Comparison of ENCODE assay signal across 13 cellular contexts in genomic region chr5:107607656-107608368, GRCh38.
DNase-seq lines count a peak whose midpoint lies in the region; ATAC-seq and TF ChIP-seq lines count a peak whose summit lies in the region.
"Had no signal": no experiment of that assay in that cellular context is flagged by ENCODE, and none has a peak within 500 bp of the region (broad histone marks: within the 10 kb centered on the region; RNA-seq: fewer than 3 reads in every experiment).

No MANE protein-coding gene starts in this region.

- no peak overlapping the region for H2AK5ac ChIP-seq in H9 (ENCODE audit: insufficient read length, low read length)
- H2AK5ac ChIP-seq in mesendoderm (ENCODE audit: low read length) = no peak overlapping the region

- no peak overlapping the region for H3K56ac ChIP-seq in H9 (ENCODE audit: insufficient read length, low read depth, low read length)
- no peak overlapping the region for H3K56ac ChIP-seq in mesendoderm (ENCODE audit: low read length)

- no peak for DNase-seq in Calu3
- DNase-seq in H9 = no peak
- peak; percentile 24 for DNase-seq in mesendoderm
- no peak for DNase-seq in ovary
- no peak for DNase-seq in GM20000 (ENCODE audit: low spot score)
- DNase-seq: activated naive CD4-positive, alpha-beta T cell treated with Interleukin-2 at 50 U/mL for 16 hours; brain microvascular endothelial cell; effector memory CD8-positive, alpha-beta T cell; NCI-H1436; stimulated activated CD4-positive, alpha-beta T cell treated with anti-CD3 and anti-CD28 coated beads, Interleukin-4, amount 100 ng/mL, for 1 hour; WERI-Rb-1 had no signal

- H4K20me1 ChIP-seq in H9 (ENCODE audit: control insufficient read depth, insufficient read depth, insufficient read length) = no peaks in the 10 kb centered on the region

- H3K4me3 ChIP-seq in mesendoderm (ENCODE audit: low read length) = no peak overlapping the region
- no peak overlapping the region for H3K4me3 ChIP-seq in ovary

- no peaks in the 10 kb centered on the region for H3K23me2 ChIP-seq in H9 (ENCODE audit: insufficient read length, low read depth, low read length, poor library complexity, severe bottlenecking)

- peak overlapping the region; percentile 62 for H3K27ac Mint-ChIP-seq in Calu3 (ENCODE audit: unreplicated experiment)
- H3K27ac Mint-ChIP-seq in H9 = peak overlapping the region in 2 of 3 experiments; percentile 4 to 17; a peak in 2 of 7 replicates
- H3K27ac Mint-ChIP-seq: effector memory CD8-positive, alpha-beta T cell had no signal

- H4K8ac ChIP-seq in H9 (replicated peaks; ENCODE audit: insufficient read length, low read depth, low read length) (no peak overlapping the region), mesendoderm (ENCODE audit: low read depth, low read length) (no peak overlapping the region)

- BruUV-seq in Calu3 (replicated peaks; lab: Mats Ljungman, UMichigan) = no TSS peak

- no peak overlapping the region for H2BK12ac ChIP-seq in H9 (ENCODE audit: insufficient read length, low read depth, low read length)

- H4K5ac ChIP-seq in H9 (ENCODE audit: insufficient read length, low read depth, low read length) = no peak overlapping the region
- H4K5ac ChIP-seq in mesendoderm (ENCODE audit: low read length) = no peak overlapping the region

- H2BK120ac ChIP-seq in H9 (ENCODE audit: low read depth, low read length, poor library complexity, severe bottlenecking) (no peak overlapping the region), mesendoderm (ENCODE audit: low read depth, low read length) (no peak overlapping the region)

- ATAC-seq in GM18870 (IDR thresholded peaks at IDR 0.05; ENCODE audit: unreplicated experiment) = no peak
- ATAC-seq: effector memory CD8-positive, alpha-beta T cell had no signal

- peaks cover 83% of the 10 kb centered on the region for H3K4me1 Mint-ChIP-seq in Calu3 (ENCODE audit: low read depth, unreplicated experiment)
- H3K4me1 Mint-ChIP-seq in H9 = peaks cover 64 to 73% of the 10 kb centered on the region in 2 experiments

- no peak overlapping the region for H3K4ac ChIP-seq in H9 (ENCODE audit: low read depth, low read length)
- H3K4ac ChIP-seq in mesendoderm (ENCODE audit: low read depth, low read length) = no peak overlapping the region

- H2BK15ac ChIP-seq in H9 (ENCODE audit: low read depth, low read length) (no peak overlapping the region; the same call in 1 of the 2 replicates), mesendoderm (replicated peaks; ENCODE audit: low read depth) (no peak overlapping the region)

- no peaks in the 10 kb centered on the region for H3K36me3 ChIP-seq in mesendoderm (ENCODE audit: control insufficient read depth, insufficient read depth, low read length)
- H3K36me3 ChIP-seq in ovary = no peaks in the 10 kb centered on the region
- H3K36me3 ChIP-seq: brain microvascular endothelial cell, WERI-Rb-1 had no signal

- H3K79me1 ChIP-seq in H9 (ENCODE audit: insufficient read depth, low read depth, low read length, poor library complexity, severe bottlenecking) (no peaks in the 10 kb centered on the region), mesendoderm (ENCODE audit: low read length) (peaks cover 10% of the 10 kb centered on the region)

- no peaks in the 10 kb centered on the region for H3K27me3 ChIP-seq in H9 (ENCODE audit: insufficient read depth, low read length)
- H3K27me3 ChIP-seq in mesendoderm (ENCODE audit: insufficient read depth, low read length, poor library complexity) = no peaks in the 10 kb centered on the region
- no peaks in the 10 kb centered on the region for H3K27me3 ChIP-seq in ovary
- H3K27me3 ChIP-seq: brain microvascular endothelial cell had no signal

- CTCF ChIA-PET in Calu3 (lab: Charles Lee) = interaction anchor here (0.6 to 1.6 kb wide), 3 partner anchors 8 to 36 kb away, joined by 3 to 5 read pairs (median 4); no protein-coding TSS in a partner anchor

- H2AFZ ChIP-seq in H9 (ENCODE audit: low read length) = no peak overlapping the region

- H3K4me2 ChIP-seq in H9 (ENCODE audit: insufficient read depth, insufficient read length, low read length) = no peak overlapping the region
- H3K4me2 ChIP-seq in mesendoderm (ENCODE audit: low read length) = no peak overlapping the region

- TF ChIP-seq EP300 in ovary (IDR thresholded peaks at IDR 0.05) = no peak

- H3K36me3 Mint-ChIP-seq in Calu3 (ENCODE audit: insufficient read depth, unreplicated experiment) (peaks cover 25% of the 10 kb centered on the region), H9 (ENCODE audit: insufficient read depth in 1 of 3, low read depth in 3 of 3) (no peaks in the 10 kb centered on the region)

- TF ChIP-seq CTCF in Calu3 (IDR thresholded peaks at IDR 0.05; ENCODE audit: unreplicated experiment) (no peak), H9 (conservative IDR thresholded peaks at IDR 0.05) (no peak; the same call in 2 of the 3 replicates), VCaP (conservative IDR thresholded peaks at IDR 0.05) (no peak), ovary (IDR thresholded peaks at IDR 0.05) (no peak), GM20000 (IDR thresholded peaks at IDR 0.05; ENCODE audit: extremely low read depth, missing control alignments) (no peak)

- no peak overlapping the region for H4K91ac ChIP-seq in H9 (ENCODE audit: insufficient read length, low read depth, low read length)

- H2BK5ac ChIP-seq in H9 (ENCODE audit: insufficient read length, low read length) (no peak overlapping the region), mesendoderm (ENCODE audit: low read length) (no peak overlapping the region)

- no peak overlapping the region for H3K14ac ChIP-seq in H9 (ENCODE audit: insufficient read depth, low read length)

- intact Hi-C loops in Calu3 (cut with micrococcal nuclease; ENCODE audit: unreplicated experiment) (loop anchor here (5.0 kb wide), 1 partner anchor 49 kb away; no protein-coding TSS in a partner anchor), ovary (cut with DNase I) (no loop called here)

- TF ChIP-seq POLR2A in ovary (IDR thresholded peaks at IDR 0.05) = no peak

- no peak overlapping the region for H3T11ph ChIP-seq in H9 (ENCODE audit: low read length)

- H3K79me2 ChIP-seq in H9 (ENCODE audit: insufficient read depth, low read length) (no peaks in the 10 kb centered on the region; the same call in 1 of the 2 replicates), mesendoderm (ENCODE audit: control insufficient read depth, insufficient read depth, low read length) (peaks cover 14% of the 10 kb centered on the region)

- H3K4me1 ChIP-seq in H9 (ENCODE audit: insufficient read depth, low read length) (0 out of 2 replicates have a peak, but pooled peaks cover 3% of the 10 kb centered on the region), mesendoderm (ENCODE audit: control insufficient read depth, low read depth, low read length) (peaks cover 8% of the 10 kb centered on the region), ovary (ENCODE audit: insufficient read depth) (no peaks in the 10 kb centered on the region)

- H3K27me3 Mint-ChIP-seq in Calu3 (ENCODE audit: unreplicated experiment) (no peaks in the 10 kb centered on the region), H9 (ENCODE audit: low read depth) (no peaks in the 10 kb centered on the region)

- H3K9me3 Mint-ChIP-seq in Calu3 (ENCODE audit: low read depth, unreplicated experiment) (no peaks in the 10 kb centered on the region), H9 (no peaks in the 10 kb centered on the region)
- H3K9me3 Mint-ChIP-seq: effector memory CD8-positive, alpha-beta T cell had no signal

- no CpG with 5 or more reads among the region's 9 CpGs for WGBS in H9 (ENCODE audit: extremely low coverage, insufficient read length, low lambda C conversion rate)
- WGBS in mesendoderm (ENCODE audit: extremely low coverage, insufficient coverage, low lambda C conversion rate) = no CpG with 5 or more reads among the region's 9 CpGs
- WGBS in ovary, 3 donors = 64 to 70% (median 66%) methylated on average over 9 of the region's 9 CpGs

- H3K4me3 Mint-ChIP-seq in Calu3 (ENCODE audit: low read depth, unreplicated experiment) (peak overlapping the region; percentile 41), H9 (no peak overlapping the region)
- H3K4me3 Mint-ChIP-seq: effector memory CD8-positive, alpha-beta T cell had no signal

- H3K27ac ChIP-seq in H9 (ENCODE audit: insufficient read length, low read depth, low read length) = no peak overlapping the region
- peak overlapping the region; percentile 47 for H3K27ac ChIP-seq in VCaP
- H3K27ac ChIP-seq in mesendoderm (ENCODE audit: low read depth, low read length) = no peak overlapping the region
- H3K27ac ChIP-seq in ovary = no peak overlapping the region
- H3K27ac ChIP-seq: brain microvascular endothelial cell, WERI-Rb-1 had no signal

- no peak overlapping the region for H2BK20ac ChIP-seq in H9 (ENCODE audit: low read depth, low read length, poor library complexity, severe bottlenecking)

- H3K9me3 ChIP-seq in H9 (ENCODE audit: control insufficient read depth, low read depth, low read length) = no peaks in the 10 kb centered on the region
- no peaks in the 10 kb centered on the region for H3K9me3 ChIP-seq in ovary

- H3K18ac ChIP-seq in H9 (ENCODE audit: insufficient read length, low read depth, low read length) (no peak overlapping the region), mesendoderm (ENCODE audit: low read length) (no peak overlapping the region)

- no peak overlapping the region for H3K9ac ChIP-seq in H9 (ENCODE audit: extremely low read depth, insufficient read length, low read length)
- H3K9ac ChIP-seq in mesendoderm (ENCODE audit: low read length) = no peak overlapping the region

- H3K23ac ChIP-seq in H9 (ENCODE audit: insufficient read length, low read depth, low read length) (no peak overlapping the region), mesendoderm (ENCODE audit: low read length) (no peak overlapping the region)
